8 cellular contexts compared by ENCODE assay signal in the genomic region with DNA sequence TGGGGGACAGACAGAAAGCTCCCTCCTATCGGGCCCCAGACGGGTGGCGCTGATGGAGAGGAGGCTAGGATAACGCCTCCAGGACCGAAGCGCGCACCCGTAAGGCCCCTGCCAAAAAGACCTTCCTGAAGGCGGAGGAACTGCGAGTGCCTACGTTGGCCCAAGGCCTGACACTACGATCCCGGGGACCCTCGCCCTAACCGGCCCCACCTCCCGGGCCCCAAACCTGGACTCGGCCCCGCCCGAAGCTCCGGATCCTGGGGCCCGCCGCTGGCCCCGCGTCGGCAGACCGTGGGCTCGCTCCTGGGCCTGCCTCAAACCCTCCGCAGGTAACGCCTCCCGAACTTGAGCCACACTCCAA. TPM values are rescaled to one million over a fixed set of nuclear protein-coding genes. Genes with fewer than 3 reads are reported as not detected.
DNase-seq lines count a peak whose midpoint lies in the region; ATAC-seq, FAIRE-seq and TF ChIP-seq lines count a peak whose summit lies in the region.
"Not testable (repeated sequence)": the region's sequence is repeated elsewhere in the genome, so short reads cannot be mapped to it uniquely, and the experiment has no call there.

No MANE protein-coding gene starts in this region.

- H3K4me3 Mint-ChIP-seq in activated CD4-positive, alpha-beta memory T cell treated with anti-CD3 and anti-CD28 coated beads, Interleukin-2, amount 10 ng/mL, durations not matched to agents 7 days and 5 days = peak overlapping the region; percentile 79

- in situ Hi-C loops in G401 (cut with HindIII; ENCODE audit: low sequenced_read_pairs) = not testable (repeated sequence)

- not testable (repeated sequence) for H3K4me1 ChIP-seq in lower lobe of right lung; prostate gland (replicated peaks)

- H3K4me1 Mint-ChIP-seq in activated CD4-positive, alpha-beta memory T cell treated with anti-CD3 and anti-CD28 coated beads, Interleukin-2, amount 10 ng/mL, durations not matched to agents 7 days and 5 days = peaks cover 13% of the 10 kb centered on the region

- TF ChIP-seq CTCF in bronchial epithelial cell (IDR thresholded peaks at IDR 0.05; ENCODE audit: insufficient read depth, low read length, severe bottlenecking); foreskin fibroblast (IDR thresholded peaks at IDR 0.05; ENCODE audit: low read depth, low read length); lower lobe of right lung (IDR thresholded peaks at IDR 0.05); prostate gland (IDR thresholded peaks at IDR 0.05): not testable (repeated sequence)

- WGBS in prostate gland = 0% methylated on average over 30 of the region's 30 CpGs

- H3K36me3 Mint-ChIP-seq in activated CD4-positive, alpha-beta memory T cell treated with anti-CD3 and anti-CD28 coated beads, Interleukin-2, amount 10 ng/mL, durations not matched to agents 7 days and 5 days (ENCODE audit: low read depth) = not testable (repeated sequence)

- peak; percentile 81 for TF ChIP-seq POLR2A in prostate gland (IDR thresholded peaks at IDR 0.05)

- H3K9me3 ChIP-seq in lower lobe of right lung, prostate gland: not testable (repeated sequence)

- intact Hi-C loops in lower lobe of right lung (cut with DNase I); prostate gland (cut with DNase I): not testable (repeated sequence)

- DNase-seq in G401 (ENCODE audit: low spot score) (peak; percentile 22), NCI-H1694 treated with DMSO at 0.1 percent for 48 hours (lab: John Stamatoyannopoulos, UW) (peak; percentile 12), foreskin fibroblast (peak in 1 of 2 donors; percentile 18), urothelium cell line (ENCODE audit: low spot score) (peak; percentile 8)
- DNase-seq in activated CD4-positive, alpha-beta memory T cell treated with anti-CD3 and anti-CD28 coated beads, Interleukin-2, amount 10 ng/mL, durations not matched to agents 7 days and 5 days; bronchial epithelial cell (ENCODE audit: low read depth); lower lobe of right lung; prostate gland (ENCODE audit: low spot score): not testable (repeated sequence)

- FAIRE-seq in bronchial epithelial cell (lab: Jason Lieb, UNC); urothelium cell line (lab: Jason Lieb, UNC): not testable (repeated sequence)

- not testable (repeated sequence) for H3K27me3 ChIP-seq in bronchial epithelial cell (ENCODE audit: control insufficient read depth, insufficient read depth, low read length); lower lobe of right lung (ENCODE audit: low read depth); prostate gland (replicated peaks; ENCODE audit: insufficient read depth)

- H3K9me3 Mint-ChIP-seq in activated CD4-positive, alpha-beta memory T cell treated with anti-CD3 and anti-CD28 coated beads, Interleukin-2, amount 10 ng/mL, durations not matched to agents 7 days and 5 days = not testable (repeated sequence)

- H3K27ac ChIP-seq in lower lobe of right lung (peak overlapping the region; percentile 87), prostate gland (peak overlapping the region; percentile 88 to 94)

- H3K4me3 ChIP-seq in bronchial epithelial cell (ENCODE audit: low read depth, low read length) (peak overlapping the region; percentile 59), foreskin fibroblast (ENCODE audit: low read depth in 1 of 2, low read length in 2 of 2) (peak overlapping the region; percentile 59), lower lobe of right lung (peak overlapping the region; percentile 67), prostate gland (peak overlapping the region; percentile 69 to 71)

- peak overlapping the region; percentile 86 for H3K27ac Mint-ChIP-seq in activated CD4-positive, alpha-beta memory T cell treated with anti-CD3 and anti-CD28 coated beads, Interleukin-2, amount 10 ng/mL, durations not matched to agents 7 days and 5 days

- CTCF ChIA-PET in activated CD4-positive, alpha-beta memory T cell treated with anti-CD3 and anti-CD28 coated beads, Interleukin-2, amount 10 ng/mL, durations not matched to agents 7 days and 5 days (lab: Charles Lee) = not testable (repeated sequence)

- POLR2A ChIA-PET in activated CD4-positive, alpha-beta memory T cell treated with anti-CD3 and anti-CD28 coated beads, Interleukin-2, amount 10 ng/mL, durations not matched to agents 7 days and 5 days (lab: Charles Lee) = not testable (repeated sequence)

- H3K27me3 Mint-ChIP-seq in activated CD4-positive, alpha-beta memory T cell treated with anti-CD3 and anti-CD28 coated beads, Interleukin-2, amount 10 ng/mL, durations not matched to agents 7 days and 5 days = not testable (repeated sequence)

- H3K36me3 ChIP-seq in bronchial epithelial cell (ENCODE audit: control insufficient read depth, insufficient read depth, low read length); lower lobe of right lung; prostate gland: not testable (repeated sequence)

- ATAC-seq in lower lobe of right lung = not testable (repeated sequence)

RNA-seq across cellular contexts. Expression of a gene that starts 53.6 kb away (rescaled TPM):
- total RNA-seq in G401 (2014; rRNA removed; shearing (Covaris generic)) = not detected in 2 replicates
- not detected for total RNA-seq in activated CD4-positive, alpha-beta memory T cell treated with anti-CD3 and anti-CD28 coated beads, Interleukin-2, amount 10 ng/mL, durations not matched to agents 7 days and 5 days
- total RNA-seq in bronchial epithelial cell (0.13 TPM in 1 of 2 replicates, not detected in the other), lower lobe of right lung (0.50 TPM), prostate gland (10 to 100 TPM in 1 of 2 donors, 1 to 10 TPM in 1; 2.2 to 27.8 TPM)
